8 cellular contexts compared by ENCODE assay signal in the genomic region with DNA sequence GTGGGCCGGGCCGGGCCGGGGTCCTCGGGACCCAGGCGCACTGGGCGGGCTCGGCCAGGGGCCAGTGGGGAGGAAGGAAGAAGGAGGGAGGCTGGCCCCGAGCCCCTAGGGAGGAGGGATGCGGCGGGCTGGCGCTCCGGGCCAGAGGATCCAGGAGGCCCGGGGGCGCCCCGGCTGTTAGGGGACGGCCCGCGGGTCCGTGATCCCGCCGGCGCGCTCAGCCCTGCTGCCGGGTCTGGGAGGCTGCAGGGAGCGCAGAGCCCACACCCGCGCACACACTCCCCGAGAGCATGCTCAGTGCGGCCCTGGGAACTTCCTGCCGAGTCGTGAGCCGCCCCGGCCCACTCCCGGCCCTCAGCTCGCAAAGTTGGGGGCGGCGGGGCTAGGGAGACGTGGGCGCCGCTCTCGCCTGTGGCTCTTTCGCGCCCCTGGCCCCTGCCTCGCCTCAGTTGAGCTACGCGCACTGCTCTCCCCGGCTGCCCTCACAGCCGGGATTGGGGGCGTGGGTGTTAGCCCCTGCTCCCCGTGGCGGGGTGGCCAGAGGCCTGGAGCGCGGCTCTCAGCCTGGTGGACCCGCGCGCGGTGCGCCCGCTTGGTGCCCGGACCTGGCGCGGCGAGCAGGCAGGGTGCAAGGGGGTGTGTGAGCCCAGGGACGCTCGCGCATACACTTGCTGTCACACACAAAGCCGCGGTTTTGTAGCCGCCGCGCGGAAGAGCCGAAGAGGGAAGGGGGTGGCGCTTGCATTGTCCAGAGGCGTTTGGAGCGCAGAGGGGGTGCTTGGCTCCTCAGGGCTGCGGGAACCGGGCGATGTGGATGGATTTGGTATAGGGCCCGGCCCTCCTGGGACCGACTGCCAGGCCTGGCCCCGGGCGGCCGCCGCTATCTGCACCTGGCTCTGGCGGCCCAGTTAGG.
DNase-seq lines count a peak whose midpoint lies in the region; ATAC-seq, FAIRE-seq and TF ChIP-seq lines count a peak whose summit lies in the region.

No MANE protein-coding gene starts in this region.

- FAIRE-seq in A549 (lab: Jason Lieb, UNC): no peak

- H3K4me1 Mint-ChIP-seq in activated T-cell treated with anti-CD3 and anti-CD28 coated beads, Interleukin-2, amount 50 U/mL, for 4 hours (ENCODE audit: low read depth): peaks cover 58% of the 10 kb centered on the region
- peaks cover 45 to 64% (median 60%) of the 10 kb centered on the region in 7 donors for H3K4me1 Mint-ChIP-seq in naive thymus-derived CD4-positive, alpha-beta T cell
- H3K4me1 Mint-ChIP-seq in stimulated activated naive CD8-positive, alpha-beta T cell treated with anti-CD3 and anti-CD28 coated beads, Interleukin-15, amount 100 ng/mL, for 72 hours: peaks cover 61% of the 10 kb centered on the region

- H3K27me3 Mint-ChIP-seq in activated T-cell treated with anti-CD3 and anti-CD28 coated beads, Interleukin-2, amount 50 U/mL, for 4 hours (ENCODE audit: low read depth): no peaks in the 10 kb centered on the region
- H3K27me3 Mint-ChIP-seq in naive thymus-derived CD4-positive, alpha-beta T cell: peaks cover 0 to 8% (median 0%) of the 10 kb centered on the region in 5 donors
- peaks cover 8% of the 10 kb centered on the region for H3K27me3 Mint-ChIP-seq in stimulated activated naive CD8-positive, alpha-beta T cell treated with anti-CD3 and anti-CD28 coated beads, Interleukin-15, amount 100 ng/mL, for 72 hours

- no peak for TF ChIP-seq CTCF in A549 (IDR thresholded peaks at IDR 0.05)
- no peak for TF ChIP-seq CTCF in esophagus squamous epithelium (IDR thresholded peaks at IDR 0.05)

- no peaks in the 10 kb centered on the region for H3K27me3 ChIP-seq in esophagus squamous epithelium
- H3K27me3 ChIP-seq in naive thymus-derived CD4-positive, alpha-beta T cell (ENCODE audit: control insufficient read depth in 2 of 2, insufficient read depth in 2 of 2, low read length in 2 of 2): no peaks in the 10 kb centered on the region

- H3K4me1 ChIP-seq in A549 (peaks cover 31% of the 10 kb centered on the region), esophagus squamous epithelium (peaks cover 12 to 60% (median 19%) of the 10 kb centered on the region in 3 donors)
- H3K4me1 ChIP-seq in naive thymus-derived CD4-positive, alpha-beta T cell (ENCODE audit: control insufficient read depth in 2 of 2, insufficient read depth in 2 of 2, low read length in 2 of 2): peaks cover 15 to 49% of the 10 kb centered on the region in 2 donors

- H3K36me3 ChIP-seq in esophagus squamous epithelium: no peaks in the 10 kb centered on the region
- peaks cover 0 to 11% (median 0%) of the 10 kb centered on the region in 3 experiments for H3K36me3 ChIP-seq in naive thymus-derived CD4-positive, alpha-beta T cell (ENCODE audit: control insufficient read depth in 2 of 3, insufficient read depth in 3 of 3, low read length in 3 of 3)

- peak in 1 of 2 experiments; percentile 53 for DNase-seq in A549 (ENCODE audit: low read depth in 1 of 2, low spot score in 1 of 2)
- DNase-seq in NOMO-1 treated with dmso at 0.1 percent for 144 hours (lab: John Stamatoyannopoulos, UW; ENCODE audit: unreplicated experiment): peak; percentile 32
- DNase-seq in activated T-cell treated with anti-CD3 and anti-CD28 coated beads, Interleukin-2, amount 50 U/mL, for 4 hours: peak; percentile 59
- DNase-seq in esophagus squamous epithelium (lab: John Stamatoyannopoulos, UW): no peak
- DNase-seq in naive thymus-derived CD4-positive, alpha-beta T cell: peak; percentile 47 to 72 (median 63)
- peak; percentile 65 to 68 for DNase-seq in stimulated activated naive CD8-positive, alpha-beta T cell treated with anti-CD3 and anti-CD28 coated beads, Interleukin-15, amount 100 ng/mL, for 72 hours

- TF ChIP-seq RAD21 in A549 (conservative IDR thresholded peaks at IDR 0.05 in 1 of 2, IDR thresholded peaks at IDR 0.05 in 1 of 2): no peak

- peak; percentile 62 to 79 for ATAC-seq in A549
- ATAC-seq in GM18520 (IDR thresholded peaks at IDR 0.05; ENCODE audit: unreplicated experiment): peak; percentile 28
- peak; percentile 60 for ATAC-seq in HG03045 (IDR thresholded peaks at IDR 0.05; ENCODE audit: unreplicated experiment)
- ATAC-seq in activated T-cell treated with anti-CD3 and anti-CD28 coated beads, Interleukin-2, amount 50 U/mL, for 4 hours: peak; percentile 71 to 74
- peak; percentile 71 for ATAC-seq in naive thymus-derived CD4-positive, alpha-beta T cell
- ATAC-seq in stimulated activated naive CD8-positive, alpha-beta T cell treated with anti-CD3 and anti-CD28 coated beads, Interleukin-15, amount 100 ng/mL, for 72 hours: peak; percentile 75

- H3K4me3 Mint-ChIP-seq in activated T-cell treated with anti-CD3 and anti-CD28 coated beads, Interleukin-2, amount 50 U/mL, for 4 hours: peak overlapping the region; percentile 84
- peak overlapping the region; percentile 67 to 95 (median 88) for H3K4me3 Mint-ChIP-seq in naive thymus-derived CD4-positive, alpha-beta T cell
- peak overlapping the region; percentile 80 to 93 for H3K4me3 Mint-ChIP-seq in stimulated activated naive CD8-positive, alpha-beta T cell treated with anti-CD3 and anti-CD28 coated beads, Interleukin-15, amount 100 ng/mL, for 72 hours

- POLR2A ChIA-PET in A549 (lab: Yijun Ruan, JAX): no interaction called here
- POLR2A ChIA-PET in naive thymus-derived CD4-positive, alpha-beta T cell (lab: Charles Lee): interaction anchor here (0.9 to 4.2 kb wide), 6 partner anchors 13 to 798 kb away, joined by 3 to 35 read pairs (median 4); a partner anchor contains a TSS

- peak overlapping the region; percentile 29 to 94 (median 87) for H3K27ac Mint-ChIP-seq in naive thymus-derived CD4-positive, alpha-beta T cell
- peak overlapping the region; percentile 42 to 54 for H3K27ac Mint-ChIP-seq in stimulated activated naive CD8-positive, alpha-beta T cell treated with anti-CD3 and anti-CD28 coated beads, Interleukin-15, amount 100 ng/mL, for 72 hours

- peak overlapping the region; percentile 92 for H3K4me3 ChIP-seq in A549
- H3K4me3 ChIP-seq in esophagus squamous epithelium: peak overlapping the region; percentile 77 to 94 (median 90)
- peak overlapping the region; percentile 76 for H3K4me3 ChIP-seq in naive thymus-derived CD4-positive, alpha-beta T cell (ENCODE audit: low read length)

- H3K27ac ChIP-seq in A549 (peak overlapping the region; percentile 85 to 87), esophagus squamous epithelium (peak overlapping the region; percentile 83 to 96 (median 89))
- peak overlapping the region; percentile 80 for H3K27ac ChIP-seq in naive thymus-derived CD4-positive, alpha-beta T cell (ENCODE audit: low read depth, low read length)

- intact Hi-C loops in esophagus squamous epithelium (cut with DNase I): loop anchor here (10.0 kb wide), 1 partner anchor 84 kb away; no protein-coding TSS in a partner anchor
- intact Hi-C loops in naive thymus-derived CD4-positive, alpha-beta T cell (cut with micrococcal nuclease): loop anchor here (1.0 to 10.0 kb wide), 7 partner anchors 16 to 1754 kb away; a partner anchor contains a TSS

- WGBS in A549 (ENCODE audit: missing lambda C conversion rate): 6% methylated on average over 33 of the region's 86 CpGs
- 0% methylated on average over 3 to 4 of the region's 86 CpGs for WGBS in esophagus squamous epithelium, 2 donors

- no peaks in the 10 kb centered on the region for H3K9me3 Mint-ChIP-seq in activated T-cell treated with anti-CD3 and anti-CD28 coated beads, Interleukin-2, amount 50 U/mL, for 4 hours
- no peaks in the 10 kb centered on the region for H3K9me3 Mint-ChIP-seq in naive thymus-derived CD4-positive, alpha-beta T cell
- H3K9me3 Mint-ChIP-seq in stimulated activated naive CD8-positive, alpha-beta T cell treated with anti-CD3 and anti-CD28 coated beads, Interleukin-15, amount 100 ng/mL, for 72 hours: no peaks in the 10 kb centered on the region

- TF ChIP-seq EP300 in A549 (IDR thresholded peaks at IDR 0.05): no peak

- CTCF ChIA-PET in A549 (lab: Yijun Ruan, JAX): interaction anchor here (0.6 to 6.5 kb wide), 6 partner anchors 95 to 964 kb away, joined by 3 to 76 read pairs (median 34); no protein-coding TSS in a partner anchor
- CTCF ChIA-PET in naive thymus-derived CD4-positive, alpha-beta T cell (lab: Charles Lee): interaction anchor here (1.0 to 6.4 kb wide), 7 partner anchors 7 to 777 kb away, joined by 3 to 102 read pairs (median 17); no protein-coding TSS in a partner anchor

- H3K9me3 ChIP-seq in A549: no peaks in the 10 kb centered on the region
- H3K9me3 ChIP-seq in esophagus squamous epithelium: no peaks in the 10 kb centered on the region
- no peaks in the 10 kb centered on the region for H3K9me3 ChIP-seq in naive thymus-derived CD4-positive, alpha-beta T cell (ENCODE audit: control insufficient read depth in 2 of 3, low read length in 3 of 3)

- H3K4me2 ChIP-seq in A549: peak overlapping the region; percentile 73

- peak; percentile 50 for TF ChIP-seq POLR2A in A549 (IDR thresholded peaks at IDR 0.05; ENCODE audit: low read length)
- peak in 2 of 4 donors; percentile 34 to 55 for TF ChIP-seq POLR2A in esophagus squamous epithelium (IDR thresholded peaks at IDR 0.05)

- H3K36me3 Mint-ChIP-seq in activated T-cell treated with anti-CD3 and anti-CD28 coated beads, Interleukin-2, amount 50 U/mL, for 4 hours (ENCODE audit: insufficient read depth): no peaks in the 10 kb centered on the region
- H3K36me3 Mint-ChIP-seq in naive thymus-derived CD4-positive, alpha-beta T cell: peaks cover 0 to 4% (median 0%) of the 10 kb centered on the region in 5 donors

TF ChIP-seq in A549, 52 proteins besides CTCF, POLR2A, EP300 and RAD21 (continues in another document):
- TF ChIP-seq ZSCAN20 (CRISPR knock-in tag; IDR thresholded peaks at IDR 0.05) (no peak), NFE2L2 (conservative IDR thresholded peaks at IDR 0.05; ENCODE audit: low read length) (no peak)
